27 cellular contexts compared by ENCODE assay signal in genomic region chr9:35478871-35479270, GRCh38.
"Had no signal": no experiment of that assay in that cellular context is flagged by ENCODE, and none has a peak within 500 bp of the region (broad histone marks: within the 10 kb centered on the region; RNA-seq: fewer than 3 reads in every experiment).

No MANE protein-coding gene starts in this region.

- H3K79me2 ChIP-seq: hepatocyte had no signal

- H3K27me3 ChIP-seq: pancreas, suprapubic skin, tibial artery, upper lobe of right lung had no signal

- ATAC-seq: mucosa of descending colon; naive thymus-derived CD4-positive, alpha-beta T cell; natural killer cell treated with Interleukin-12 subunit alpha and Interleukin-12 subunit beta and Interleukin-15 and Interleukin-18, amount 100 ng/mL, for 72 hours; pancreas; right cardiac atrium; sciatic nerve; stimulated activated effector memory CD8-positive, alpha-beta T cell treated with anti-CD3 and anti-CD28 coated beads, Interleukin-12 subunit alpha, Interleukin-12 subunit beta, amount 100 ng/mL, for 72 hours; upper lobe of right lung had no signal

- H3K4me1 Mint-ChIP-seq: memory B cell; naive thymus-derived CD4-positive, alpha-beta T cell; stimulated activated effector memory CD8-positive, alpha-beta T cell treated with anti-CD3 and anti-CD28 coated beads, Interleukin-12 subunit alpha, Interleukin-12 subunit beta, amount 100 ng/mL, for 72 hours had no signal

- H3K36me3 Mint-ChIP-seq: memory B cell; naive thymus-derived CD4-positive, alpha-beta T cell; natural killer cell treated with Interleukin-12 subunit alpha and Interleukin-12 subunit beta and Interleukin-15 and Interleukin-18, amount 100 ng/mL, for 72 hours; stimulated activated effector memory CD8-positive, alpha-beta T cell treated with anti-CD3 and anti-CD28 coated beads, Interleukin-12 subunit alpha, Interleukin-12 subunit beta, amount 100 ng/mL, for 72 hours had no signal

- H3K36me3 ChIP-seq: left ventricle myocardium inferior, pancreas, prostate gland, suprapubic skin, thoracic aorta, tibial artery, upper lobe of right lung had no signal

- H2AFZ ChIP-seq: hepatocyte had no signal

- H3K9me3 ChIP-seq: left ventricle myocardium inferior, mucosa of descending colon, pancreas, prostate gland, suprapubic skin, thoracic aorta, tibial artery, upper lobe of right lung had no signal

- H3K4me2 ChIP-seq: hepatocyte had no signal

- H3K9me3 Mint-ChIP-seq: memory B cell; natural killer cell treated with Interleukin-12 subunit alpha and Interleukin-12 subunit beta and Interleukin-15 and Interleukin-18, amount 100 ng/mL, for 72 hours; stimulated activated effector memory CD8-positive, alpha-beta T cell treated with anti-CD3 and anti-CD28 coated beads, Interleukin-12 subunit alpha, Interleukin-12 subunit beta, amount 100 ng/mL, for 72 hours; stimulated activated naive CD8-positive, alpha-beta T cell treated with anti-CD3 and anti-CD28 coated beads, Interleukin-15, Interleukin-2, amounts not matched to agents 100 ng/mL and 50 ng/mL, for 24 hours had no signal

- H3K4me3 ChIP-seq: hepatocyte, left ventricle myocardium inferior, lung, mucosa of descending colon, pancreas, prostate gland, skin epidermis, suprapubic skin, thoracic aorta, tibial artery, upper lobe of right lung had no signal

- H3K27ac Mint-ChIP-seq: memory B cell; naive thymus-derived CD4-positive, alpha-beta T cell; natural killer cell treated with Interleukin-12 subunit alpha and Interleukin-12 subunit beta and Interleukin-15 and Interleukin-18, amount 100 ng/mL, for 72 hours; stimulated activated effector memory CD8-positive, alpha-beta T cell treated with anti-CD3 and anti-CD28 coated beads, Interleukin-12 subunit alpha, Interleukin-12 subunit beta, amount 100 ng/mL, for 72 hours; stimulated activated naive CD8-positive, alpha-beta T cell treated with anti-CD3 and anti-CD28 coated beads, Interleukin-15, Interleukin-2, amounts not matched to agents 100 ng/mL and 50 ng/mL, for 24 hours had no signal

- H3K4me3 Mint-ChIP-seq: memory B cell; natural killer cell treated with Interleukin-12 subunit alpha and Interleukin-12 subunit beta and Interleukin-15 and Interleukin-18, amount 100 ng/mL, for 72 hours; stimulated activated effector memory CD8-positive, alpha-beta T cell treated with anti-CD3 and anti-CD28 coated beads, Interleukin-12 subunit alpha, Interleukin-12 subunit beta, amount 100 ng/mL, for 72 hours; stimulated activated naive CD8-positive, alpha-beta T cell treated with anti-CD3 and anti-CD28 coated beads, Interleukin-15, Interleukin-2, amounts not matched to agents 100 ng/mL and 50 ng/mL, for 24 hours had no signal

- DNase-seq: islet precursor cell; left ventricle myocardium inferior; midbrain; mucosa of descending colon; naive thymus-derived CD4-positive, alpha-beta T cell; pancreas; posterior cingulate gyrus; retina; right cardiac atrium; stimulated activated CD4-positive, alpha-beta T cell treated with anti-CD3 and anti-CD28 coated beads, Interleukin-12 subunit alpha, Interleukin-12 subunit beta, amount 100 ng/mL, for 4 hours; stimulated activated CD4-positive, alpha-beta T cell treated with anti-CD3 and anti-CD28 coated beads, Interleukin-4, amount 100 ng/mL, for 24 hours; stimulated activated naive CD4-positive, alpha-beta T cell; tibial artery; trophoblast cell; upper lobe of right lung had no signal

- H3K4me1 ChIP-seq: left ventricle myocardium inferior, pancreas, prostate gland, upper lobe of right lung had no signal

- H3K27ac ChIP-seq: hepatocyte, left ventricle myocardium inferior, pancreas, prostate gland, skin epidermis, suprapubic skin, thoracic aorta, tibial artery, upper lobe of right lung had no signal

- FAIRE-seq: pancreas, urothelium cell line had no signal
